Comparison of ENCODE assay signal across 16 cellular contexts in genomic region chr16:19474617-19475016, GRCh38. TPM values are rescaled to one million over a fixed set of nuclear protein-coding genes. Genes with fewer than 3 reads are reported as not detected.
"Had no signal": no experiment of that assay in that cellular context is flagged by ENCODE, and none has a peak within 500 bp of the region (broad histone marks: within the 10 kb centered on the region; RNA-seq: fewer than 3 reads in every experiment).

No MANE protein-coding gene starts in this region.

- H3K4me3 Mint-ChIP-seq: activated naive CD4-positive, alpha-beta T cell treated with anti-CD3 and anti-CD28 coated beads, Interleukin-2, amount 50 U/mL, for 24 hours; central memory CD8-positive, alpha-beta T cell; nephron; stimulated activated naive CD8-positive, alpha-beta T cell treated with anti-CD3 and anti-CD28 coated beads, Interleukin-15, Interleukin-2, amounts not matched to agents 100 ng/mL and 50 ng/mL, for 24 hours had no signal

- FAIRE-seq: TTC549 had no signal

- DNase-seq: activated CD4-positive, alpha-beta T cell treated with anti-CD3 and anti-CD28 coated beads, Interleukin-2, amount 50 U/mL, for 1 hour; activated T-cell treated with anti-CD3 and anti-CD28 coated beads for 4 hours; effector memory CD4-positive, alpha-beta T cell; hippocampal formation; left ventricle myocardium superior; mesenchymal stem cell; stimulated activated CD4-positive, alpha-beta T cell treated with anti-CD3 and anti-CD28 coated beads, Interleukin-4, amount 100 ng/mL, for 1 hour; stimulated activated CD8-positive, alpha-beta memory T cell treated with anti-CD3 and anti-CD28 coated beads, Interleukin-4, amount 100 ng/mL, for 48 hours had no signal

- H3K4me1 Mint-ChIP-seq: activated naive CD4-positive, alpha-beta T cell treated with anti-CD3 and anti-CD28 coated beads, Interleukin-2, amount 50 U/mL, for 24 hours; central memory CD8-positive, alpha-beta T cell; nephron had no signal

- ATAC-seq: left ventricle myocardium superior had no signal

- H3K9me3 Mint-ChIP-seq: activated naive CD4-positive, alpha-beta T cell treated with anti-CD3 and anti-CD28 coated beads, Interleukin-2, amount 50 U/mL, for 24 hours; activated T-helper 2 cell treated with anti-CD3 and anti-CD28 coated beads, Interferon-gamma antibody, Interleukin-2, Interleukin-4, amounts not matched to agents 10 μg/mL and 5 μg/mL and 100 μg/mL, durations not matched to agents 14 hours and 24 hours and 36 hours; central memory CD8-positive, alpha-beta T cell; nephron; stimulated activated naive CD8-positive, alpha-beta T cell treated with anti-CD3 and anti-CD28 coated beads, Interleukin-15, Interleukin-2, amounts not matched to agents 100 ng/mL and 50 ng/mL, for 24 hours had no signal

- H3K36me3 Mint-ChIP-seq: activated naive CD4-positive, alpha-beta T cell treated with anti-CD3 and anti-CD28 coated beads, Interleukin-2, amount 50 U/mL, for 24 hours had no signal

- H3K27ac Mint-ChIP-seq: activated naive CD4-positive, alpha-beta T cell treated with anti-CD3 and anti-CD28 coated beads, Interleukin-2, amount 50 U/mL, for 24 hours; activated T-helper 2 cell treated with anti-CD3 and anti-CD28 coated beads, Interferon-gamma antibody, Interleukin-2, Interleukin-4, amounts not matched to agents 10 μg/mL and 5 μg/mL and 100 μg/mL, durations not matched to agents 14 hours and 24 hours and 36 hours; nephron; stimulated activated naive CD8-positive, alpha-beta T cell treated with anti-CD3 and anti-CD28 coated beads, Interleukin-15, Interleukin-2, amounts not matched to agents 100 ng/mL and 50 ng/mL, for 24 hours had no signal

RNA-seq across cellular contexts. Expression of gene TMC5, which starts 56.9 kb away (rescaled TPM):
- total RNA-seq: activated CD8-positive, alpha-beta memory T cell treated with anti-CD3 and anti-CD28 coated beads for 36 hours; activated T-helper 2 cell treated with anti-CD3 and anti-CD28 coated beads, Interferon-gamma antibody, Interleukin-2, Interleukin-4, amounts not matched to agents 10 μg/mL and 5 μg/mL and 100 μg/mL, durations not matched to agents 14 hours and 24 hours and 36 hours; left ventricle myocardium superior; osteocyte had no signal
